Comparison of ENCODE assay signal across 8 cellular contexts in genomic region chr20:44600758-44601562, GRCh38. TPM values are rescaled to one million over a fixed set of nuclear protein-coding genes. Genes with fewer than 3 reads are reported as not detected.
DNase-seq lines count a peak whose midpoint lies in the region; ATAC-seq and TF ChIP-seq lines count a peak whose summit lies in the region.

No MANE protein-coding gene starts in this region.

- no peak for TF ChIP-seq CTCF in adrenal gland (IDR thresholded peaks at IDR 0.05)

- DNase-seq in adrenal gland (peak; percentile 61 to 88 (median 80)), iris pigment epithelial cell (ENCODE audit: low read depth) (peak; percentile 11), sciatic nerve (ENCODE audit: low spot score) (no peak), iPS-NIHi7 (ENCODE audit: extremely low spot score) (no peak), NCI-H82 treated with DMSO at 0.1 percent for 48 hours (lab: John Stamatoyannopoulos, UW; ENCODE audit: unreplicated experiment) (no peak)

- intact Hi-C loops in adrenal gland (cut with DNase I) (loop anchor here in 1 of 2 donors (10.0 kb wide), 1 partner anchor 66 kb away; no protein-coding TSS in a partner anchor), sciatic nerve (cut with DNase I) (loop anchor here (10.0 kb wide), 1 partner anchor 66 kb away; no protein-coding TSS in a partner anchor)

- ATAC-seq in sciatic nerve (peak; percentile 60), GM19463 (IDR thresholded peaks at IDR 0.05; ENCODE audit: unreplicated experiment) (no peak), HG02759 (IDR thresholded peaks at IDR 0.05; ENCODE audit: unreplicated experiment) (no peak)

- peak overlapping the region; percentile 76 for H3K4me2 ChIP-seq in BLaER1

- peak overlapping the region; percentile 34 for H3K9ac ChIP-seq in BLaER1

- 27 to 36% (median 29%) methylated on average over 12 to 15 of the region's 15 CpGs for WGBS in adrenal gland, 4 donors

- H3K27ac ChIP-seq in BLaER1 (peak overlapping the region; percentile 59), adrenal gland (peak overlapping the region; percentile 51 to 93 (median 90))

- TF ChIP-seq POLR2A in adrenal gland (IDR thresholded peaks at IDR 0.05), result peak in 1 of 2 donors; percentile 54

- H3K9me3 ChIP-seq in BLaER1 (no peaks in the 10 kb centered on the region), adrenal gland (replicated peaks in 1 of 3) (no peaks in the 10 kb centered on the region)

- H3K4me3 ChIP-seq in BLaER1, result no peak overlapping the region; the same call in 1 of the 2 replicates
- peak overlapping the region in 1 of 4 donors; percentile 3 for H3K4me3 ChIP-seq in adrenal gland

- H3K27me3 ChIP-seq in BLaER1, result no peaks in the 10 kb centered on the region
- H3K27me3 ChIP-seq in adrenal gland, result no peaks in the 10 kb centered on the region

- peaks cover 60% of the 10 kb centered on the region for H3K4me1 ChIP-seq in BLaER1
- H3K4me1 ChIP-seq in adrenal gland (replicated peaks in 1 of 2), result peaks cover 46 to 81% of the 10 kb centered on the region in 2 donors

- no peaks in the 10 kb centered on the region for H3K36me3 ChIP-seq in BLaER1
- no peaks in the 10 kb centered on the region for H3K36me3 ChIP-seq in adrenal gland (replicated peaks in 1 of 2)

- no peaks in the 10 kb centered on the region for H4K20me1 ChIP-seq in BLaER1

RNA-seq across cellular contexts. Expression of gene PKIG, which starts 18.6 kb away (rescaled TPM):
- 100 to 1,000 TPM in 6 of 8 donors, 10 to 100 TPM in 2; 56.1 to 225 (median 149) TPM for total RNA-seq in adrenal gland
- 100 to 1,000 TPM in 1 of 3 donors, 10 to 100 TPM in 2; 43.9 to 114 (median 98.0) TPM for polyA plus RNA-seq in adrenal gland
- total RNA-seq in sciatic nerve, result 38.2 TPM

RNA-seq across cellular contexts. Expression of gene ADA, which starts 50.5 kb away (rescaled TPM):
- total RNA-seq in adrenal gland, result 10 to 100 TPM in 5 of 8 donors, 1 to 10 TPM in 3; 6.6 to 16.4 (median 11.9) TPM
- 10 to 100 TPM in 1 of 3 donors, 1 to 10 TPM in 2; 3.4 to 10.4 (median 9.6) TPM for polyA plus RNA-seq in adrenal gland
- 7.7 TPM for total RNA-seq in sciatic nerve

Comparison
In these comparisons a context has a peak if more than half of its experiments do, and no peak if none do; other contexts are left out.
1. DNase-seq: peak in adrenal gland (7 of 7) and iris pigment epithelial cell (single experiment); none in sciatic nerve (single experiment), iPS-NIHi7 (single experiment) and NCI-H82 treated with DMSO at 0.1 percent for 48 hours (single experiment).